In genomic region chr9:70789086-70789485, GRCh38 we compare ENCODE assay signal across 16 cellular contexts.
DNase-seq lines count a peak whose midpoint lies in the region; TF ChIP-seq lines count a peak whose summit lies in the region.
"Had no signal": no experiment of that assay in that cellular context is flagged by ENCODE, and none has a peak within 500 bp of the region (broad histone marks: within the 10 kb centered on the region; RNA-seq: fewer than 3 reads in every experiment).

No MANE protein-coding gene starts in this region.

- H3K4me1 Mint-ChIP-seq in activated CD4-positive, alpha-beta memory T cell treated with anti-CD3 and anti-CD28 coated beads for 36 hours (ENCODE audit: low read depth), result no peaks in the 10 kb centered on the region
- H3K4me1 Mint-ChIP-seq: CD4-positive, CD25-positive, alpha-beta regulatory T cell had no signal

- no peaks in the 10 kb centered on the region for H3K36me3 Mint-ChIP-seq in activated CD4-positive, alpha-beta memory T cell treated with anti-CD3 and anti-CD28 coated beads for 36 hours
- H3K36me3 Mint-ChIP-seq: CD4-positive, CD25-positive, alpha-beta regulatory T cell; CD8-positive, alpha-beta T cell had no signal

- no peak overlapping the region for H3K4me3 Mint-ChIP-seq in activated CD4-positive, alpha-beta memory T cell treated with anti-CD3 and anti-CD28 coated beads for 36 hours
- H3K4me3 Mint-ChIP-seq: CD4-positive, CD25-positive, alpha-beta regulatory T cell; CD8-positive, alpha-beta T cell had no signal

- DNase-seq in AG04449 (ENCODE audit: low read depth, low spot score) (peak; percentile 10), EH (ENCODE audit: low read depth) (peak; percentile 52), dedifferentiated amniotic fluid mesenchymal stem cell (ENCODE audit: extremely low spot score) (peak; percentile 55), fibroblast of the aortic adventitia (ENCODE audit: low read depth) (peak; percentile 56), DMS79 (lab: John Stamatoyannopoulos, UW) (no peak)
- no peak for DNase-seq in activated CD4-positive, alpha-beta memory T cell treated with anti-CD3 and anti-CD28 coated beads for 36 hours
- no peak for DNase-seq in activated CD4-positive, alpha-beta T cell treated with anti-CD3 and anti-CD28 coated beads, Interleukin-2, amount 50 U/mL, for 48 hours
- no peak for DNase-seq in stimulated activated CD4-positive, alpha-beta T cell treated with anti-CD3 and anti-CD28 coated beads, Interleukin-1b, Interleukin-23, amount 100 ng/mL, for 48 hours
- DNase-seq: Caco-2; CD4-positive, CD25-positive, alpha-beta regulatory T cell; CD8-positive, alpha-beta T cell; DMS153; GF-D8; GOT3; HCEC 1CT had no signal

- TF ChIP-seq CTCF in AG04449 (IDR thresholded peaks at IDR 0.05; ENCODE audit: insufficient read depth, low read length, missing control alignments), result no peak
- no peak for TF ChIP-seq CTCF in fibroblast of the aortic adventitia (IDR thresholded peaks at IDR 0.05; ENCODE audit: insufficient read depth, low read length)

- H3K9me3 Mint-ChIP-seq in activated CD4-positive, alpha-beta memory T cell treated with anti-CD3 and anti-CD28 coated beads for 36 hours, result no peaks in the 10 kb centered on the region
- H3K9me3 Mint-ChIP-seq: CD4-positive, CD25-positive, alpha-beta regulatory T cell; CD8-positive, alpha-beta T cell had no signal

- H3K4me3 ChIP-seq in AG04449 (ENCODE audit: low read depth, low read length) (no peak overlapping the region), fibroblast of the aortic adventitia (ENCODE audit: low read depth, low read length) (no peak overlapping the region)
- H3K4me3 ChIP-seq: BLaER1 had no signal

- CTCF ChIA-PET in AG04449 (lab: Yijun Ruan, JAX), result no interaction called here
- CTCF ChIA-PET in activated CD4-positive, alpha-beta memory T cell treated with anti-CD3 and anti-CD28 coated beads for 36 hours (lab: Charles Lee), result no interaction called here

- no peaks in the 10 kb centered on the region for H3K27me3 Mint-ChIP-seq in activated CD4-positive, alpha-beta memory T cell treated with anti-CD3 and anti-CD28 coated beads for 36 hours
- H3K27me3 Mint-ChIP-seq: CD4-positive, CD25-positive, alpha-beta regulatory T cell had no signal

- POLR2A ChIA-PET in AG04449 (lab: Yijun Ruan, JAX), result no interaction called here
- POLR2A ChIA-PET in activated CD4-positive, alpha-beta memory T cell treated with anti-CD3 and anti-CD28 coated beads for 36 hours (lab: Charles Lee), result no interaction called here

- H3K27ac Mint-ChIP-seq in activated CD4-positive, alpha-beta memory T cell treated with anti-CD3 and anti-CD28 coated beads for 36 hours, result no peak overlapping the region
- H3K27ac Mint-ChIP-seq: CD4-positive, CD25-positive, alpha-beta regulatory T cell; CD8-positive, alpha-beta T cell had no signal

- intact Hi-C loops in activated CD4-positive, alpha-beta memory T cell treated with anti-CD3 and anti-CD28 coated beads for 36 hours (cut with micrococcal nuclease), result no loop called here

Comparison
In these comparisons a context has a peak if more than half of its experiments do, and no peak if none do; other contexts are left out.
1. DNase-seq: peak in AG04449 (single experiment), EH (single experiment), dedifferentiated amniotic fluid mesenchymal stem cell (single experiment) and fibroblast of the aortic adventitia (single experiment); none in activated CD4-positive, alpha-beta memory T cell treated with anti-CD3 and anti-CD28 coated beads for 36 hours (single experiment), activated CD4-positive, alpha-beta T cell treated with anti-CD3 and anti-CD28 coated beads, Interleukin-2, amount 50 U/mL, for 48 hours (0 of 2), DMS79 (single experiment) and stimulated activated CD4-positive, alpha-beta T cell treated with anti-CD3 and anti-CD28 coated beads, Interleukin-1b, Interleukin-23, amount 100 ng/mL, for 48 hours (single experiment).